In genomic region chr2:160940699-160941098, GRCh38 we compare ENCODE assay signal across 13 cellular contexts.
DNase-seq lines count a peak whose midpoint lies in the region; ATAC-seq, FAIRE-seq and TF ChIP-seq lines count a peak whose summit lies in the region.
"Had no signal": no experiment of that assay in that cellular context is flagged by ENCODE, and none has a peak within 500 bp of the region (broad histone marks: within the 10 kb centered on the region; RNA-seq: fewer than 3 reads in every experiment).

No MANE protein-coding gene starts in this region.

- intact Hi-C loops in CD4-positive, alpha-beta T cell (cut with DNase I, micrococcal nuclease) = no loop called here

- peak in 1 of 10 experiments; percentile 0 for DNase-seq in CD4-positive, alpha-beta T cell
- DNase-seq in bronchial epithelial cell (ENCODE audit: low read depth) (peak; percentile 74), retina (no peak), SK-N-DZ (ENCODE audit: low spot score) (no peak), caudate nucleus (lab: John Stamatoyannopoulos, UW) (no peak)
- DNase-seq in activated T-cell treated with anti-CD3 and anti-CD28 coated beads, Interleukin-2, amount 50 U/mL, for 1 hour = no peak
- DNase-seq: activated T-cell treated with anti-CD3 and anti-CD28 coated beads, Interleukin-2, amount 50 U/mL, for 4 hours; NCI-H1092 treated with DMSO at 0.1 percent for 48 hours; stimulated activated CD4-positive, alpha-beta T cell treated with anti-CD3 and anti-CD28 coated beads, Interleukin-12 subunit alpha, Interleukin-12 subunit beta, amount 100 ng/mL, for 4 hours had no signal

- CTCF ChIA-PET in CD4-positive, alpha-beta T cell (lab: Charles Lee) = no interaction called here

- no peak for FAIRE-seq in bronchial epithelial cell (lab: Jason Lieb, UNC)

- H3K9me3 Mint-ChIP-seq in CD4-positive, alpha-beta T cell = peaks cover 2% of the 10 kb centered on the region
- H3K9me3 Mint-ChIP-seq: activated T-cell treated with anti-CD3 and anti-CD28 coated beads, Interleukin-2, amount 50 U/mL, for 4 hours had no signal

- peak overlapping the region; percentile 29 for H3K27ac Mint-ChIP-seq in CD4-positive, alpha-beta T cell

- no peak overlapping the region for H3K4me3 ChIP-seq in bronchial epithelial cell (ENCODE audit: low read depth, low read length)
- H3K4me3 ChIP-seq: upper lobe of left lung had no signal

- POLR2A ChIA-PET in CD4-positive, alpha-beta T cell (lab: Charles Lee) = no interaction called here

- H3K36me3 Mint-ChIP-seq in CD4-positive, alpha-beta T cell (ENCODE audit: low read depth) = no peaks in the 10 kb centered on the region

- ATAC-seq in CD4-positive, alpha-beta T cell (ENCODE audit: poor library complexity) = peak; percentile 54
- peak; percentile 66 for ATAC-seq in GM18873 (IDR thresholded peaks at IDR 0.05; ENCODE audit: low FRiP score, unreplicated experiment)
- peak; percentile 64 for ATAC-seq in HG02970 (IDR thresholded peaks at IDR 0.05; ENCODE audit: low FRiP score, unreplicated experiment)
- ATAC-seq: HCT116 had no signal

- H3K27me3 Mint-ChIP-seq in CD4-positive, alpha-beta T cell = no peaks in the 10 kb centered on the region

- H3K27me3 ChIP-seq in CD4-positive, alpha-beta T cell (ENCODE audit: control insufficient read depth, insufficient read depth, low read length) = no peaks in the 10 kb centered on the region
- no peaks in the 10 kb centered on the region for H3K27me3 ChIP-seq in bronchial epithelial cell (ENCODE audit: control insufficient read depth, insufficient read depth, low read length)
- H3K27me3 ChIP-seq: upper lobe of left lung had no signal

- no peak overlapping the region for H3K4me3 Mint-ChIP-seq in CD4-positive, alpha-beta T cell
- H3K4me3 Mint-ChIP-seq: activated T-cell treated with anti-CD3 and anti-CD28 coated beads, Interleukin-2, amount 50 U/mL, for 4 hours had no signal

- H3K36me3 ChIP-seq in bronchial epithelial cell (ENCODE audit: control insufficient read depth, insufficient read depth, low read length) = no peaks in the 10 kb centered on the region
- H3K36me3 ChIP-seq: upper lobe of left lung had no signal

- no peaks in the 10 kb centered on the region for H3K9me3 ChIP-seq in CD4-positive, alpha-beta T cell (ENCODE audit: control insufficient read depth, low read length)
- H3K9me3 ChIP-seq: upper lobe of left lung had no signal

- no peak for TF ChIP-seq CTCF in CD4-positive, alpha-beta T cell (IDR thresholded peaks at IDR 0.05)
- TF ChIP-seq CTCF in bronchial epithelial cell (IDR thresholded peaks at IDR 0.05; ENCODE audit: insufficient read depth, low read length, severe bottlenecking) = no peak

- H3K27ac ChIP-seq in CD4-positive, alpha-beta T cell (ENCODE audit: low read depth, low read length) = no peak overlapping the region
- no peak overlapping the region for H3K27ac ChIP-seq in caudate nucleus (ENCODE audit: low read depth, low read length)
- H3K27ac ChIP-seq: upper lobe of left lung had no signal

- H3K4me1 Mint-ChIP-seq in CD4-positive, alpha-beta T cell (ENCODE audit: low read depth) = peaks cover 23% of the 10 kb centered on the region
